Comparison of ENCODE assay signal across 26 cellular contexts in the genomic region with DNA sequence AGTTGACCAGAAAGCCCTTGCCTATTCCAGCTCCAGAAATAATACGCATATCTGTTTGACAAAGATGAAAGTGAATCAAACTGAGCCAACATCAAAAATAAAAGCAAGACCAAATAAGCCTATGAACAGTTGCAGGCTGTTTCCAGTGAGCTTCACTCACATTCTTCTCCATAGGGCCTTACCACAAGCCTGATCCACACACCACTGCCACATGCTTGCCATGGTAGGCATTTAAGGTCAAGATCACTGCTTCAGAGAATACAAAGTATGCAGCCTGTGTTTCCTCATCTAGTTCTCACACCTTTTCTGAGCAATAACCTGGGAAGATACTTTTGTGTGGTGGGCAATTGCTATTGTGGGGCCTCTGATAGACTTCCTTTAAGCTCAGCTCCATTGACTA.
DNase-seq lines count a peak whose midpoint lies in the region; ATAC-seq and TF ChIP-seq lines count a peak whose summit lies in the region.
"Had no signal": no experiment of that assay in that cellular context is flagged by ENCODE, and none has a peak within 500 bp of the region (broad histone marks: within the 10 kb centered on the region; RNA-seq: fewer than 3 reads in every experiment).

No MANE protein-coding gene starts in this region.

- H3K4me3 ChIP-seq in AG04449 (ENCODE audit: low read depth, low read length) (no peak overlapping the region), Karpas-422 (ENCODE audit: low read length) (no peak overlapping the region), mesenchymal stem cell (ENCODE audit: insufficient read depth in 1 of 2, low read depth in 1 of 2, low read length in 2 of 2) (no peak overlapping the region), mesendoderm (ENCODE audit: low read length) (no peak overlapping the region)
- H3K4me3 ChIP-seq: BLaER1, MG63, PC-9 had no signal

- H3K9me2 ChIP-seq in Karpas-422 (replicated peaks; ENCODE audit: insufficient read depth, low read length), result no peaks in the 10 kb centered on the region

- TF ChIP-seq CTCF in AG04449 (IDR thresholded peaks at IDR 0.05; ENCODE audit: insufficient read depth, low read length, missing control alignments), result no peak

- WGBS in mesenchymal stem cell, result 94% methylated on average over 1 of the region's 1 CpG
- no CpG with 5 or more reads among the region's 1 CpG for WGBS in mesendoderm (ENCODE audit: extremely low coverage, insufficient coverage, low lambda C conversion rate)

- CTCF ChIA-PET in AG04449 (lab: Yijun Ruan, JAX), result interaction anchor here (0.9 to 1.2 kb wide), 2 partner anchors 8 to 10 kb away, joined by 3 to 5 read pairs; no protein-coding TSS in a partner anchor

- H3K9me3 Mint-ChIP-seq in activated naive CD8-positive, alpha-beta T cell treated with anti-CD3 and anti-CD28 coated beads for 36 hours, result peaks cover 8% of the 10 kb centered on the region

- no peaks in the 10 kb centered on the region for H3K27me3 ChIP-seq in Karpas-422 (ENCODE audit: low read length)
- H3K27me3 ChIP-seq in mesenchymal stem cell (ENCODE audit: control insufficient read depth in 1 of 2, insufficient read depth in 1 of 2, low read length in 2 of 2), result no peaks in the 10 kb centered on the region
- H3K27me3 ChIP-seq in mesendoderm (ENCODE audit: insufficient read depth, low read length, poor library complexity), result no peaks in the 10 kb centered on the region
- H3K27me3 ChIP-seq: BLaER1, MG63 had no signal

- no peak overlapping the region for H3K14ac ChIP-seq in mesenchymal stem cell (ENCODE audit: low read length in 2 of 2)

- H3K4me1 Mint-ChIP-seq in activated naive CD8-positive, alpha-beta T cell treated with anti-CD3 and anti-CD28 coated beads for 36 hours, result no peaks in the 10 kb centered on the region
- H3K4me1 Mint-ChIP-seq: CD4-positive, CD25-positive, alpha-beta regulatory T cell had no signal

- H4K91ac ChIP-seq in mesenchymal stem cell (ENCODE audit: low read length), result no peak overlapping the region

- H2BK15ac ChIP-seq in mesenchymal stem cell (ENCODE audit: low read depth, poor library complexity, severe bottlenecking), result no peak overlapping the region
- no peak overlapping the region for H2BK15ac ChIP-seq in mesendoderm (replicated peaks; ENCODE audit: low read depth)

- H3K79me2 ChIP-seq in Karpas-422 (ENCODE audit: low read length), result no peaks in the 10 kb centered on the region
- H3K79me2 ChIP-seq in mesendoderm (ENCODE audit: control insufficient read depth, insufficient read depth, low read length), result no peaks in the 10 kb centered on the region

- H2BK12ac ChIP-seq in mesenchymal stem cell (ENCODE audit: low read length in 2 of 2), result no peak overlapping the region

- no peaks in the 10 kb centered on the region for H4K20me1 ChIP-seq in Karpas-422 (ENCODE audit: insufficient read depth, low read depth, low read length)
- H4K20me1 ChIP-seq: BLaER1 had no signal

- H2BK5ac ChIP-seq in mesenchymal stem cell (ENCODE audit: low read depth, low read length, poor library complexity, severe bottlenecking), result no peak overlapping the region
- H2BK5ac ChIP-seq in mesendoderm (ENCODE audit: low read length), result no peak overlapping the region

- H2AFZ ChIP-seq in Karpas-422 (ENCODE audit: low read length) (peak overlapping the region; percentile 23; the same call in 1 of the 2 replicates), mesenchymal stem cell (ENCODE audit: low read depth, low read length) (no peak overlapping the region)
- H2AFZ ChIP-seq: PC-9 had no signal

- H3K27ac ChIP-seq in Karpas-422 (ENCODE audit: low read length) (no peak overlapping the region), mesenchymal stem cell (ENCODE audit: low read length, poor library complexity, severe bottlenecking) (peak overlapping the region; percentile 12), mesendoderm (ENCODE audit: low read depth, low read length) (no peak overlapping the region)
- H3K27ac ChIP-seq: 22Rv1, BLaER1, PC-9 had no signal

- no peaks in the 10 kb centered on the region for H3K27me3 Mint-ChIP-seq in activated naive CD8-positive, alpha-beta T cell treated with anti-CD3 and anti-CD28 coated beads for 36 hours
- H3K27me3 Mint-ChIP-seq: CD4-positive, CD25-positive, alpha-beta regulatory T cell had no signal

- no peaks in the 10 kb centered on the region for H3K4me1 ChIP-seq in Karpas-422 (ENCODE audit: low read length)
- no peaks in the 10 kb centered on the region for H3K4me1 ChIP-seq in mesenchymal stem cell (ENCODE audit: control insufficient read depth, insufficient read depth, low read depth, low read length)
- H3K4me1 ChIP-seq in mesendoderm (ENCODE audit: control insufficient read depth, low read depth, low read length), result no peaks in the 10 kb centered on the region
- H3K4me1 ChIP-seq: BLaER1 had no signal

- H3K4me2 ChIP-seq in Karpas-422 (ENCODE audit: low read depth, low read length, poor library complexity, severe bottlenecking) (no peak overlapping the region), mesenchymal stem cell (ENCODE audit: low read length, poor library complexity, severe bottlenecking) (no peak overlapping the region), mesendoderm (ENCODE audit: low read length) (no peak overlapping the region)
- H3K4me2 ChIP-seq: BLaER1, PC-9 had no signal

- H3K36me3 ChIP-seq in Karpas-422 (ENCODE audit: insufficient read depth, low read length), result no peaks in the 10 kb centered on the region
- H3K36me3 ChIP-seq in mesenchymal stem cell (ENCODE audit: control insufficient read depth in 1 of 2, insufficient read depth in 2 of 2, low read depth in 1 of 2, low read length in 2 of 2), result no peaks in the 10 kb centered on the region
- H3K36me3 ChIP-seq in mesendoderm (ENCODE audit: control insufficient read depth, insufficient read depth, low read length), result no peaks in the 10 kb centered on the region
- H3K36me3 ChIP-seq: BLaER1, MG63 had no signal

- H3K4ac ChIP-seq in mesenchymal stem cell (ENCODE audit: low read depth in 1 of 2, low read length in 2 of 2) (no peak overlapping the region), mesendoderm (ENCODE audit: low read depth, low read length) (no peak overlapping the region)

- H4K5ac ChIP-seq in mesendoderm (ENCODE audit: low read length), result no peak overlapping the region

- H4K8ac ChIP-seq in mesenchymal stem cell (ENCODE audit: low read length) (no peak overlapping the region), mesendoderm (ENCODE audit: low read depth, low read length) (no peak overlapping the region)

- no peak overlapping the region for H3K56ac ChIP-seq in mesendoderm (ENCODE audit: low read length)

- H3K18ac ChIP-seq in mesenchymal stem cell (ENCODE audit: low read depth in 1 of 2, low read length in 2 of 2) (no peak overlapping the region), mesendoderm (ENCODE audit: low read length) (no peak overlapping the region)

- H3K9me3 ChIP-seq in Karpas-422 (ENCODE audit: low read length) (no peaks in the 10 kb centered on the region), mesenchymal stem cell (ENCODE audit: control insufficient read depth, low read length) (no peaks in the 10 kb centered on the region)
- H3K9me3 ChIP-seq: BLaER1, MG63 had no signal

- H3K4me3 Mint-ChIP-seq in activated naive CD8-positive, alpha-beta T cell treated with anti-CD3 and anti-CD28 coated beads for 36 hours, result no peak overlapping the region
- H3K4me3 Mint-ChIP-seq: CD4-positive, CD25-positive, alpha-beta regulatory T cell had no signal

- H2BK120ac ChIP-seq in mesenchymal stem cell (ENCODE audit: low read depth, low read length) (no peak overlapping the region), mesendoderm (ENCODE audit: low read depth, low read length) (no peak overlapping the region)

- no peaks in the 10 kb centered on the region for H3K79me1 ChIP-seq in mesenchymal stem cell (replicated peaks; ENCODE audit: low read length, poor library complexity, severe bottlenecking)
- H3K79me1 ChIP-seq in mesendoderm (ENCODE audit: low read length), result no peaks in the 10 kb centered on the region

- no peak for ATAC-seq in HG03457 (IDR thresholded peaks at IDR 0.05; ENCODE audit: unreplicated experiment)
- ATAC-seq: HepG2 had no signal

- POLR2A ChIA-PET in AG04449 (lab: Yijun Ruan, JAX), result no interaction called here

- no peak overlapping the region for H2AK5ac ChIP-seq in mesenchymal stem cell (ENCODE audit: low read length, severe bottlenecking)
- no peak overlapping the region for H2AK5ac ChIP-seq in mesendoderm (ENCODE audit: low read length)

- DNase-seq in AG04449 (ENCODE audit: low read depth, low spot score) (peak; percentile 2), Karpas-422 (no peak), astrocyte of the hippocampus (ENCODE audit: low read depth, low spot score) (peak; percentile 10), mesenchymal stem cell (no peak), mesendoderm (no peak), NCI-H2029 (lab: John Stamatoyannopoulos, UW) (no peak)
- no peak for DNase-seq in activated naive CD8-positive, alpha-beta T cell treated with anti-CD3 and anti-CD28 coated beads for 36 hours
- DNase-seq: CD4-positive, CD25-positive, alpha-beta regulatory T cell; DMS153; DND-41; GOT3; HCEC 1CT; Kasumi-1; MG63; NCI-H1105 treated with DMSO at 0.1 percent for 48 hours; NCI-H146; NCI-H1930; NCI-H446; NCI-H524 treated with DMSO at 0.1 percent for 48 hours; NCI-H774; PC-9; Right ventricle myocardium superior had no signal

- H3K27ac Mint-ChIP-seq in activated naive CD8-positive, alpha-beta T cell treated with anti-CD3 and anti-CD28 coated beads for 36 hours, result no peak overlapping the region
- H3K27ac Mint-ChIP-seq: CD4-positive, CD25-positive, alpha-beta regulatory T cell had no signal

- H3K36me3 Mint-ChIP-seq in activated naive CD8-positive, alpha-beta T cell treated with anti-CD3 and anti-CD28 coated beads for 36 hours, result no peaks in the 10 kb centered on the region
- H3K36me3 Mint-ChIP-seq: CD4-positive, CD25-positive, alpha-beta regulatory T cell had no signal

- no peak overlapping the region for H3K23ac ChIP-seq in mesenchymal stem cell (ENCODE audit: low read length in 2 of 2)
- no peak overlapping the region for H3K23ac ChIP-seq in mesendoderm (ENCODE audit: low read length)

- H3K9ac ChIP-seq in Karpas-422 (ENCODE audit: low read length), result no peak overlapping the region
- no peak overlapping the region for H3K9ac ChIP-seq in mesenchymal stem cell (ENCODE audit: low read length)
- no peak overlapping the region for H3K9ac ChIP-seq in mesendoderm (ENCODE audit: low read length)
- H3K9ac ChIP-seq: BLaER1 had no signal

Comparison
In these comparisons a context has a peak if more than half of its experiments do, and no peak if none do; other contexts are left out.
1. DNase-seq: peak in AG04449 (single experiment) and astrocyte of the hippocampus (single experiment); none in Karpas-422 (single experiment), mesenchymal stem cell (single experiment), activated naive CD8-positive, alpha-beta T cell treated with anti-CD3 and anti-CD28 coated beads for 36 hours (single experiment), mesendoderm (single experiment) and NCI-H2029 (single experiment).